Comparison of ENCODE assay signal across 1 cellular context in genomic region chr16:66934138-66934838, GRCh38.
TF ChIP-seq lines count a peak whose summit lies in the region.

Gene CIAO2B (minus strand): TSS chr16:66934402. CDS start chr16:66934364, 38 bp downstream.

TF ChIP-seq in GM12878, 131 proteins besides CTCF, POLR2A, EP300 and RAD21 (continued from another document):
- TF ChIP-seq, protein P1, sequence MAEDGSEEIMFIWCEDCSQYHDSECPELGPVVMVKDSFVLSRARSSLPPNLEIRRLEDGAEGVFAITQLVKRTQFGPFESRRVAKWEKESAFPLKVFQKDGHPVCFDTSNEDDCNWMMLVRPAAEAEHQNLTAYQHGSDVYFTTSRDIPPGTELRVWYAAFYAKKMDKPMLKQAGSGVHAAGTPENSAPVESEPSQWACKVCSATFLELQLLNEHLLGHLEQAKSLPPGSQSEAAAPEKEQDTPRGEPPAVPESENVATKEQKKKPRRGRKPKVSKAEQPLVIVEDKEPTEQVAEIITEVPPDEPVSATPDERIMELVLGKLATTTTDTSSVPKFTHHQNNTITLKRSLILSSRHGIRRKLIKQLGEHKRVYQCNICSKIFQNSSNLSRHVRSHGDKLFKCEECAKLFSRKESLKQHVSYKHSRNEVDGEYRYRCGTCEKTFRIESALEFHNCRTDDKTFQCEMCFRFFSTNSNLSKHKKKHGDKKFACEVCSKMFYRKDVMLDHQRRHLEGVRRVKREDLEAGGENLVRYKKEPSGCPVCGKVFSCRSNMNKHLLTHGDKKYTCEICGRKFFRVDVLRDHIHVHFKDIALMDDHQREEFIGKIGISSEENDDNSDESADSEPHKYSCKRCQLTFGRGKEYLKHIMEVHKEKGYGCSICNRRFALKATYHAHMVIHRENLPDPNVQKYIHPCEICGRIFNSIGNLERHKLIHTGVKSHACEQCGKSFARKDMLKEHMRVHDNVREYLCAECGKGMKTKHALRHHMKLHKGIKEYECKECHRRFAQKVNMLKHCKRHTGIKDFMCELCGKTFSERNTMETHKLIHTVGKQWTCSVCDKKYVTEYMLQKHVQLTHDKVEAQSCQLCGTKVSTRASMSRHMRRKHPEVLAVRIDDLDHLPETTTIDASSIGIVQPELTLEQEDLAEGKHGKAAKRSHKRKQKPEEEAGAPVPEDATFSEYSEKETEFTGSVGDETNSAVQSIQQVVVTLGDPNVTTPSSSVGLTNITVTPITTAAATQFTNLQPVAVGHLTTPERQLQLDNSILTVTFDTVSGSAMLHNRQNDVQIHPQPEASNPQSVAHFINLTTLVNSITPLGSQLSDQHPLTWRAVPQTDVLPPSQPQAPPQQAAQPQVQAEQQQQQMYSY (CRISPR knock-in tag; IDR thresholded peaks at IDR 0.05): no peak
- TF ChIP-seq, protein P2, sequence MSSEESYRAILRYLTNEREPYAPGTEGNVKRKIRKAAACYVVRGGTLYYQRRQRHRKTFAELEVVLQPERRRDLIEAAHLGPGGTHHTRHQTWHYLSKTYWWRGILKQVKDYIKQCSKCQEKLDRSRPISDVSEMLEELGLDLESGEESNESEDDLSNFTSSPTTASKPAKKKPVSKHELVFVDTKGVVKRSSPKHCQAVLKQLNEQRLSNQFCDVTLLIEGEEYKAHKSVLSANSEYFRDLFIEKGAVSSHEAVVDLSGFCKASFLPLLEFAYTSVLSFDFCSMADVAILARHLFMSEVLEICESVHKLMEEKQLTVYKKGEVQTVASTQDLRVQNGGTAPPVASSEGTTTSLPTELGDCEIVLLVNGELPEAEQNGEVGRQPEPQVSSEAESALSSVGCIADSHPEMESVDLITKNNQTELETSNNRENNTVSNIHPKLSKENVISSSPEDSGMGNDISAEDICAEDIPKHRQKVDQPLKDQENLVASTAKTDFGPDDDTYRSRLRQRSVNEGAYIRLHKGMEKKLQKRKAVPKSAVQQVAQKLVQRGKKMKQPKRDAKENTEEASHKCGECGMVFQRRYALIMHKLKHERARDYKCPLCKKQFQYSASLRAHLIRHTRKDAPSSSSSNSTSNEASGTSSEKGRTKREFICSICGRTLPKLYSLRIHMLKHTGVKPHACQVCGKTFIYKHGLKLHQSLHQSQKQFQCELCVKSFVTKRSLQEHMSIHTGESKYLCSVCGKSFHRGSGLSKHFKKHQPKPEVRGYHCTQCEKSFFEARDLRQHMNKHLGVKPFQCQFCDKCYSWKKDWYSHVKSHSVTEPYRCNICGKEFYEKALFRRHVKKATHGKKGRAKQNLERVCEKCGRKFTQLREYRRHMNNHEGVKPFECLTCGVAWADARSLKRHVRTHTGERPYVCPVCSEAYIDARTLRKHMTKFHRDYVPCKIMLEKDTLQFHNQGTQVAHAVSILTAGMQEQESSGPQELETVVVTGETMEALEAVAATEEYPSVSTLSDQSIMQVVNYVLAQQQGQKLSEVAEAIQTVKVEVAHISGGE (CRISPR knock-in tag; IDR thresholded peaks at IDR 0.05): no peak
- TF ChIP-seq PML (IDR thresholded peaks at IDR 0.05; ENCODE audit: low read length) (peak; percentile 23; the same call in 1 of the 2 replicates), ZNF24 (IDR thresholded peaks at IDR 0.05) (no peak), SMC3 (IDR thresholded peaks at IDR 0.05; ENCODE audit: borderline replicate concordance, low read length) (0 out of 2 replicates have a peak, but pooled peaks have one; percentile 9), SIX5 (IDR thresholded peaks at IDR 0.05; ENCODE audit: low read depth, low read length, severe bottlenecking) (peak; percentile 49), POU2F2 (IDR thresholded peaks at IDR 0.05; ENCODE audit: borderline replicate concordance, low read depth, low read length) (peak; percentile 50; the same call in 2 of the 3 replicates), ETV6 (conservative IDR thresholded peaks at IDR 0.05 in 1 of 2, IDR thresholded peaks at IDR 0.05 in 1 of 2; ENCODE audit: borderline replicate concordance in 1 of 2, low read depth in 1 of 2) (peak in 1 of 2 experiments; percentile 20; a peak in 1 of 4 replicates), MLLT1 (IDR thresholded peaks at IDR 0.05) (0 out of 2 replicates have a peak, but pooled peaks have one; percentile 39), RUNX3 (IDR thresholded peaks at IDR 0.05; ENCODE audit: low read length) (peak; percentile 90), TCF3 (IDR thresholded peaks at IDR 0.05; ENCODE audit: borderline replicate concordance, insufficient read depth, low read depth, low read length) (peak; percentile 47; the same call in 1 of the 2 replicates), SMAD5 (IDR thresholded peaks at IDR 0.05; ENCODE audit: low read depth) (peak; percentile 79), SPI1 (IDR thresholded peaks at IDR 0.05; ENCODE audit: borderline replicate concordance, insufficient read depth, low read depth, low read length) (peak; percentile 21; the same call in 1 of the 2 replicates), EED (IDR thresholded peaks at IDR 0.05; ENCODE audit: low read depth) (peak; percentile 46; the same call in 1 of the 2 replicates)
- TF ChIP-seq, protein P3, sequence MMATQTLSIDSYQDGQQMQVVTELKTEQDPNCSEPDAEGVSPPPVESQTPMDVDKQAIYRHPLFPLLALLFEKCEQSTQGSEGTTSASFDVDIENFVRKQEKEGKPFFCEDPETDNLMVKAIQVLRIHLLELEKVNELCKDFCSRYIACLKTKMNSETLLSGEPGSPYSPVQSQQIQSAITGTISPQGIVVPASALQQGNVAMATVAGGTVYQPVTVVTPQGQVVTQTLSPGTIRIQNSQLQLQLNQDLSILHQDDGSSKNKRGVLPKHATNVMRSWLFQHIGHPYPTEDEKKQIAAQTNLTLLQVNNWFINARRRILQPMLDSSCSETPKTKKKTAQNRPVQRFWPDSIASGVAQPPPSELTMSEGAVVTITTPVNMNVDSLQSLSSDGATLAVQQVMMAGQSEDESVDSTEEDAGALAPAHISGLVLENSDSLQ (IDR thresholded peaks at IDR 0.05): no peak
